Comparison of ENCODE assay signal across 8 cellular contexts in the genomic region with DNA sequence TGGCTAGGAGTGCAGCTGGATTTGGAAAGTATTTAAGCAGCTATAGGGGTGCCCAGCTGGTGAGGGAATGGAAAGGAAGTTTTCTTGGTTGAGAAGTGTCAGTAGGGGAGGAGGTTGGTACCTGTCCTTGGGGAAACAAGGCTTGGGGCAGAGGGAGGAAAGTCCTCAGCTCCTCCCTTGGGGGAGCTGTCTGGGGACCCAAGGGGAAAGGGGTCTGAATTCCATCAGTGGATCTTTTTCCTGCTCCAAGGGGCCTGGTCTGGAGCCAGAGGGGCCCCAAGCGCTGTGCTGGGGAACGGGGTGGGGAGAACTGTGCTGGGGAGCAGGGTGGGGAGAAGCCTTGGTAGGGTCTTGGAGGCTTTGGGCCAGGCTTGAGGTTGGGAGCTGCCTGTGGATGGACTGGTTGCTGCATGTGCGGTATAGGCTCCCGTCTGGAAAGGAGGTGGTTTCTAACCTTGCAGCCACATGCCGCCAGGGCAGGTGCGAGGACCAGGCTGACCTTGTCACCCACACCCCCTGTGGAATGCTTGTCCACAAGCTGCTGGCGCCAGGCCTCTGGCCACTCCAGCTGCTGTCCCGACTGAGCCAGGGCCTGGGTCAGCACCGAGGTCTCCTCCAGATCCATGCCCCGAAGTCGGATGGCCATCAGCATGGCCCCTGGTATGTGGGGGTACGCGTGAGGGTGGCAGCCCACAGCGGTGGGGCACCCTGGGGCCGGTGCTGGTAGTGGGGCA. TPM values are rescaled to one million over a fixed set of nuclear protein-coding genes. Genes with fewer than 3 reads are reported as not detected.
DNase-seq lines count a peak whose midpoint lies in the region; TF ChIP-seq lines count a peak whose summit lies in the region.

No MANE protein-coding gene starts in this region.

- H2BK5ac ChIP-seq in mesendoderm (ENCODE audit: low read length), result no peak overlapping the region

- H3K27me3 ChIP-seq in esophagus squamous epithelium (peaks cover 0 to 31% (median 0%) of the 10 kb centered on the region in 4 donors), mesendoderm (ENCODE audit: insufficient read depth, low read length, poor library complexity) (peaks cover 23% of the 10 kb centered on the region)

- no peak overlapping the region for H2BK15ac ChIP-seq in mesendoderm (replicated peaks; ENCODE audit: low read depth)

- H3K79me2 ChIP-seq in mesendoderm (ENCODE audit: control insufficient read depth, insufficient read depth, low read length), result no peaks in the 10 kb centered on the region

- in situ Hi-C loops in G401 (cut with HindIII; ENCODE audit: low sequenced_read_pairs), result no loop called here

- intact Hi-C loops in esophagus squamous epithelium (cut with DNase I), result loop anchor here (10.0 kb wide), 1 partner anchor 86 kb away; no protein-coding TSS in a partner anchor

- no peak overlapping the region for H4K5ac ChIP-seq in mesendoderm (ENCODE audit: low read length)

- H2BK120ac ChIP-seq in mesendoderm (ENCODE audit: low read depth, low read length), result no peak overlapping the region

- no peak for TF ChIP-seq CTCF in esophagus squamous epithelium (IDR thresholded peaks at IDR 0.05)
- TF ChIP-seq CTCF in GM20000 (IDR thresholded peaks at IDR 0.05; ENCODE audit: extremely low read depth, missing control alignments), result no peak

- peak overlapping the region; percentile 96 to 100 (median 98) for H3K27ac ChIP-seq in esophagus squamous epithelium
- no peak overlapping the region for H3K27ac ChIP-seq in mesendoderm (ENCODE audit: low read depth, low read length)

- H3K9ac ChIP-seq in mesendoderm (ENCODE audit: low read length), result no peak overlapping the region

- H3K4me2 ChIP-seq in mesendoderm (ENCODE audit: low read length), result no peak overlapping the region

- DNase-seq in OCI-M1 (lab: John Stamatoyannopoulos, UW) (peak; percentile 31), esophagus squamous epithelium (lab: John Stamatoyannopoulos, UW) (no peak), skeletal muscle cell (ENCODE audit: low read depth) (no peak), NCI-H1048 (lab: John Stamatoyannopoulos, UW) (no peak), mesendoderm (no peak), GM20000 (ENCODE audit: low spot score) (no peak), G401 (ENCODE audit: low spot score) (no peak)

- H3K9me3 ChIP-seq in esophagus squamous epithelium, result no peaks in the 10 kb centered on the region

- no peak overlapping the region for H3K4ac ChIP-seq in mesendoderm (ENCODE audit: low read depth, low read length)

- H3K4me1 ChIP-seq in esophagus squamous epithelium, result peaks cover 42 to 96% (median 56%) of the 10 kb centered on the region in 3 donors
- peaks cover 6% of the 10 kb centered on the region for H3K4me1 ChIP-seq in mesendoderm (ENCODE audit: control insufficient read depth, low read depth, low read length)

- no peak overlapping the region for H3K18ac ChIP-seq in mesendoderm (ENCODE audit: low read length)

- H3K36me3 ChIP-seq in esophagus squamous epithelium, result peaks cover 0 to 4% (median 2%) of the 10 kb centered on the region in 3 donors
- H3K36me3 ChIP-seq in mesendoderm (ENCODE audit: control insufficient read depth, insufficient read depth, low read length), result no peaks in the 10 kb centered on the region

- WGBS in esophagus squamous epithelium, 2 donors, result 40 to 79% methylated on average over 2 of the region's 15 CpGs
- no CpG with 5 or more reads among the region's 15 CpGs for WGBS in mesendoderm (ENCODE audit: extremely low coverage, insufficient coverage, low lambda C conversion rate)

- H3K4me3 ChIP-seq in esophagus squamous epithelium (peak overlapping the region; percentile 54 to 87 (median 64)), skeletal muscle cell (ENCODE audit: low read depth, low read length) (peak overlapping the region; percentile 54), mesendoderm (ENCODE audit: low read length) (no peak overlapping the region)

- H3K56ac ChIP-seq in mesendoderm (ENCODE audit: low read length), result no peak overlapping the region

- no peaks in the 10 kb centered on the region for H3K79me1 ChIP-seq in mesendoderm (ENCODE audit: low read length)

- H3K23ac ChIP-seq in mesendoderm (ENCODE audit: low read length), result no peak overlapping the region

- H2AK5ac ChIP-seq in mesendoderm (ENCODE audit: low read length), result no peak overlapping the region

- H4K8ac ChIP-seq in mesendoderm (ENCODE audit: low read depth, low read length), result no peak overlapping the region

- TF ChIP-seq POLR2A in GM10847 (IDR thresholded peaks at IDR 0.05; ENCODE audit: extremely low read depth, insufficient read length) (peak; percentile 27), esophagus squamous epithelium (IDR thresholded peaks at IDR 0.05) (no peak)

RNA-seq across cellular contexts. Expression of a gene that starts 1.0 kb away (rescaled TPM):
- 100 to 1,000 TPM in 2 of 4 donors, 10 to 100 TPM in 2; 86.0 to 281 (median 137) TPM for total RNA-seq in esophagus squamous epithelium
- polyA plus RNA-seq in mesendoderm (2013, experiment 1 of 2), result 0.24 TPM
- polyA plus RNA-seq in mesendoderm (2013, experiment 2 of 2), result 0.28 TPM
- 3.1 and 4.4 TPM in 2 replicates for total RNA-seq in G401 (2014; rRNA removed; shearing (Covaris generic))

RNA-seq across cellular contexts. Expression of a gene that starts 3.5 kb away (rescaled TPM):
- 10 to 100 TPM in 1 of 4 donors, 1 to 10 TPM in 3; 5.1 to 14.9 (median 6.7) TPM for total RNA-seq in esophagus squamous epithelium
- polyA plus RNA-seq in mesendoderm (2013, experiment 1 of 2), result 0.21 TPM
- not detected for polyA plus RNA-seq in mesendoderm (2013, experiment 2 of 2)
- 4.9 and 6.8 TPM in 2 replicates for total RNA-seq in G401 (2014; rRNA removed; shearing (Covaris generic))

RNA-seq across cellular contexts. Expression of a gene that starts 16.9 kb away (rescaled TPM):
- total RNA-seq in esophagus squamous epithelium, result under 1 TPM; 0.26 to 0.53 (median 0.40) TPM
- 0.07 TPM for polyA plus RNA-seq in mesendoderm (2013, experiment 1 of 2)
- 0.04 TPM for polyA plus RNA-seq in mesendoderm (2013, experiment 2 of 2)
- not detected in 2 replicates for total RNA-seq in G401 (2014; rRNA removed; shearing (Covaris generic))

RNA-seq across cellular contexts. Expression of a gene that starts 20.8 kb away (rescaled TPM):
- total RNA-seq in esophagus squamous epithelium, result 10 to 100 TPM; 30.2 to 42.6 (median 38.5) TPM
- polyA plus RNA-seq in mesendoderm (2013, experiment 1 of 2), result 26.9 TPM
- 27.3 TPM for polyA plus RNA-seq in mesendoderm (2013, experiment 2 of 2)
- total RNA-seq in G401 (2014; rRNA removed; shearing (Covaris generic)), result 80.3 and 81.2 TPM in 2 replicates

RNA-seq across cellular contexts. Expression of a gene that starts 21.3 kb away (rescaled TPM):
- total RNA-seq in esophagus squamous epithelium, result 10 to 100 TPM; 35.4 to 65.0 (median 46.2) TPM
- polyA plus RNA-seq in mesendoderm (2013, experiment 1 of 2), result 21.1 TPM
- 20.8 TPM for polyA plus RNA-seq in mesendoderm (2013, experiment 2 of 2)
- 40.6 and 45.7 TPM in 2 replicates for total RNA-seq in G401 (2014; rRNA removed; shearing (Covaris generic))

Comparison
In these comparisons a context has a peak if more than half of its experiments do, and no peak if none do; other contexts are left out.
1. RNA of a gene that starts 1.0 kb away (total RNA-seq): 86.0 to 281 TPM in esophagus squamous epithelium; 3.1 to 4.4 TPM in G401; every median in the first group is over 10 times any median in the second.